16 cellular contexts compared by ENCODE assay signal in genomic region chr5:65126670-65127069, GRCh38.
DNase-seq lines count a peak whose midpoint lies in the region; ATAC-seq, FAIRE-seq and TF ChIP-seq lines count a peak whose summit lies in the region.
"Had no signal": no experiment of that assay in that cellular context is flagged by ENCODE, and none has a peak within 500 bp of the region (broad histone marks: within the 10 kb centered on the region; RNA-seq: fewer than 3 reads in every experiment).

No MANE protein-coding gene starts in this region.

- H3K27ac ChIP-seq in HepG2 (ENCODE audit: extremely low read length, insufficient read depth, low read length) (no peak overlapping the region), right lobe of liver (no peak overlapping the region), muscle layer of duodenum (ENCODE audit: low read length) (peak overlapping the region; percentile 19), aorta (ENCODE audit: low read depth in 1 of 2, low read length in 2 of 2) (peak overlapping the region; percentile 46 to 59)

- CTCF ChIA-PET in HepG2 (lab: Yijun Ruan, JAX; ENCODE audit: low intra/inter-chr PET ratio, low total read pairs): no interaction called here

- no peak for DNase-seq in HepG2 (ENCODE audit: low spot score)
- DNase-seq in right lobe of liver: no peak
- DNase-seq in chondrocyte (ENCODE audit: low spot score): no peak
- no peak for DNase-seq in aorta
- DNase-seq in UCSD-AML1 (lab: John Stamatoyannopoulos, UW; ENCODE audit: unreplicated experiment): no peak
- DNase-seq: activated CD4-positive, alpha-beta T cell treated with anti-CD3 and anti-CD28 coated beads, Interleukin-2, amount 50 U/mL, for 4 hours; activated naive CD4-positive, alpha-beta T cell treated with anti-CD3 and anti-CD28 coated beads, Interleukin-2, amount 50 U/mL, for 16 hours; NCI-H187 treated with DMSO at 0.1 percent for 48 hours; NCI-H524; stimulated activated CD4-positive, alpha-beta T cell treated with anti-CD3 and anti-CD28 coated beads, Interleukin-4, amount 100 ng/mL, for 1 hour had no signal

- no peaks in the 10 kb centered on the region for H3K9me3 Mint-ChIP-seq in chondrocyte (ENCODE audit: low read depth)

- no peak overlapping the region for H3K4me2 ChIP-seq in HepG2 (ENCODE audit: low read depth, low read length)

- 27% methylated on average over 6 of the region's 6 CpGs for WGBS in HepG2 (ENCODE audit: low lambda C conversion rate)
- WGBS in right lobe of liver (ENCODE audit: insufficient coverage, low coverage, low lambda C conversion rate, missing lambda C conversion rate): 80% methylated on average over 3 of the region's 6 CpGs
- 49 to 60% methylated on average over 6 of the region's 6 CpGs for WGBS in aorta, 2 donors

- no peak overlapping the region for H3K4me3 ChIP-seq in HepG2 (replicated peaks in 1 of 3; ENCODE audit: insufficient read depth in 1 of 3, low read depth in 2 of 3, low read length in 3 of 3)
- H3K4me3 ChIP-seq in right lobe of liver: no peak overlapping the region
- H3K4me3 ChIP-seq in muscle layer of duodenum (ENCODE audit: low read depth in 1 of 2, low read length in 2 of 2): no peak overlapping the region
- H3K4me3 ChIP-seq in aorta (ENCODE audit: low read length in 2 of 2): no peak overlapping the region

- BruUV-seq in HepG2 (replicated peaks; lab: Mats Ljungman, UMichigan): no TSS peak

- H3K9me3 ChIP-seq in HepG2 (ENCODE audit: low read length): no peaks in the 10 kb centered on the region
- no peaks in the 10 kb centered on the region for H3K9me3 ChIP-seq in right lobe of liver
- no peaks in the 10 kb centered on the region for H3K9me3 ChIP-seq in muscle layer of duodenum (ENCODE audit: control insufficient read depth in 1 of 2, low read length in 2 of 2)
- no peaks in the 10 kb centered on the region for H3K9me3 ChIP-seq in aorta (ENCODE audit: control insufficient read depth, low read length)

- intact Hi-C loops in HepG2 (cut with micrococcal nuclease; ENCODE audit: unreplicated experiment) (no loop called here), right lobe of liver (cut with DNase I) (no loop called here), aorta (cut with DNase I) (no loop called here)

- H3K27ac Mint-ChIP-seq in chondrocyte (ENCODE audit: unreplicated experiment): peak overlapping the region; percentile 91

- FAIRE-seq in HepG2 (lab: Jason Lieb, UNC): no peak
- FAIRE-seq: keratinocyte had no signal

- H3K4me1 ChIP-seq in HepG2 (ENCODE audit: insufficient read depth, low read length) (peaks cover 10% of the 10 kb centered on the region), right lobe of liver (no peaks in the 10 kb centered on the region), muscle layer of duodenum (ENCODE audit: control insufficient read depth in 1 of 2, insufficient read depth in 2 of 2, low read length in 2 of 2) (peaks cover 0 to 6% of the 10 kb centered on the region in 2 donors), aorta (ENCODE audit: control insufficient read depth in 1 of 2, insufficient read depth in 2 of 2, low read length in 2 of 2) (no peaks in the 10 kb centered on the region)

- H3K27me3 ChIP-seq in HepG2 (ENCODE audit: control insufficient read depth in 1 of 2, insufficient read depth in 2 of 2, low read length in 2 of 2) (peaks cover 4 to 21% of the 10 kb centered on the region in 2 experiments; a peak in 4 of 5 replicates), right lobe of liver (no peaks in the 10 kb centered on the region), muscle layer of duodenum (ENCODE audit: low read depth, low read length) (no peaks in the 10 kb centered on the region), aorta (ENCODE audit: control insufficient read depth in 1 of 2, insufficient read depth in 2 of 2, low read length in 1 of 2) (no peaks in the 10 kb centered on the region)
- H3K27me3 ChIP-seq: MG63 had no signal

- no peak for TF ChIP-seq RAD21 in HepG2 (CRISPR knock-in tag; IDR thresholded peaks at IDR 0.05)

- no peak for TF ChIP-seq CTCF in HepG2 (CRISPR knock-in tag; IDR thresholded peaks at IDR 0.05)
- no peak for TF ChIP-seq CTCF in right lobe of liver (IDR thresholded peaks at IDR 0.05)
- no peak for TF ChIP-seq CTCF in chondrocyte (IDR thresholded peaks at IDR 0.05)

- no peak overlapping the region for H2AFZ ChIP-seq in HepG2 (ENCODE audit: low read length)

- no peaks in the 10 kb centered on the region for H3K27me3 Mint-ChIP-seq in chondrocyte (ENCODE audit: low read depth)

- no peaks in the 10 kb centered on the region for H4K20me1 ChIP-seq in HepG2 (ENCODE audit: insufficient read depth, low read length)

- H3K36me3 Mint-ChIP-seq in chondrocyte (ENCODE audit: low read depth): no peaks in the 10 kb centered on the region

- H3K4me3 Mint-ChIP-seq in chondrocyte (ENCODE audit: unreplicated experiment): no peak overlapping the region

- no peaks in the 10 kb centered on the region for H3K79me2 ChIP-seq in HepG2 (ENCODE audit: insufficient read depth, low read length)

- in situ Hi-C loops in HepG2 (cut with HindIII; ENCODE audit: extremely low pct_ligation_motif_present, low pct_unique_long_range_greater_than_20kb): no loop called here

- POLR2A ChIA-PET in HepG2 (lab: Yijun Ruan, JAX): interaction anchor here (0.5 kb wide), 1 partner anchor 196 kb away, joined by 3 read pairs; no protein-coding TSS in a partner anchor

- H3K9ac ChIP-seq in HepG2 (ENCODE audit: insufficient read depth, low read depth, low read length): no peak overlapping the region

- TF ChIP-seq POLR2A in HepG2 (IDR thresholded peaks at IDR 0.05; ENCODE audit: insufficient read depth in 1 of 2, low read depth in 2 of 2, low read length in 2 of 2) (no peak), right lobe of liver (IDR thresholded peaks at IDR 0.05) (no peak)

- TF ChIP-seq EP300 in HepG2 (IDR thresholded peaks at IDR 0.05; ENCODE audit: low read depth in 2 of 2, low read length in 2 of 2) (no peak), HepG2 (CRISPR knock-in tag; IDR thresholded peaks at IDR 0.05; ENCODE audit: borderline replicate concordance) (no peak)

- ATAC-seq in HepG2 (peak; percentile 79), right lobe of liver (no peak), aorta (ENCODE audit: low FRiP score) (no peak), HG03196 (IDR thresholded peaks at IDR 0.05; ENCODE audit: unreplicated experiment) (no peak), HG03139 (IDR thresholded peaks at IDR 0.05; ENCODE audit: unreplicated experiment) (no peak)
- ATAC-seq: esophagus mucosa had no signal

- no peaks in the 10 kb centered on the region for H3K36me3 ChIP-seq in HepG2 (replicated peaks in 1 of 2; ENCODE audit: control insufficient read depth in 1 of 2, insufficient read depth in 2 of 2, low read length in 2 of 2)
- H3K36me3 ChIP-seq in right lobe of liver: no peaks in the 10 kb centered on the region
- no peaks in the 10 kb centered on the region for H3K36me3 ChIP-seq in muscle layer of duodenum (ENCODE audit: control insufficient read depth in 1 of 2, insufficient read depth in 2 of 2, low read length in 2 of 2)
- no peaks in the 10 kb centered on the region for H3K36me3 ChIP-seq in aorta (ENCODE audit: control insufficient read depth in 1 of 2, insufficient read depth in 2 of 2, low read length in 1 of 2)
- H3K36me3 ChIP-seq: MG63 had no signal

- peaks cover 34% of the 10 kb centered on the region for H3K4me1 Mint-ChIP-seq in chondrocyte (ENCODE audit: low read depth)

TF ChIP-seq in HepG2, 621 proteins besides CTCF, POLR2A, EP300 and RAD21 (continues in another document):
- TF ChIP-seq RERE (CRISPR knock-in tag; IDR thresholded peaks at IDR 0.05; ENCODE audit: low read depth) (no peak), ZNF225 (CRISPR knock-in tag; IDR thresholded peaks at IDR 0.05) (no peak), GPBP1L1 (CRISPR knock-in tag; IDR thresholded peaks at IDR 0.05) (no peak)

Comparison
In these comparisons a context has a peak if more than half of its experiments do, and no peak if none do; other contexts are left out.
1. H3K27ac ChIP-seq: peak in muscle layer of duodenum (single experiment) and aorta (2 of 2); none in HepG2 (single experiment) and right lobe of liver (0 of 3).